In the genomic region with DNA sequence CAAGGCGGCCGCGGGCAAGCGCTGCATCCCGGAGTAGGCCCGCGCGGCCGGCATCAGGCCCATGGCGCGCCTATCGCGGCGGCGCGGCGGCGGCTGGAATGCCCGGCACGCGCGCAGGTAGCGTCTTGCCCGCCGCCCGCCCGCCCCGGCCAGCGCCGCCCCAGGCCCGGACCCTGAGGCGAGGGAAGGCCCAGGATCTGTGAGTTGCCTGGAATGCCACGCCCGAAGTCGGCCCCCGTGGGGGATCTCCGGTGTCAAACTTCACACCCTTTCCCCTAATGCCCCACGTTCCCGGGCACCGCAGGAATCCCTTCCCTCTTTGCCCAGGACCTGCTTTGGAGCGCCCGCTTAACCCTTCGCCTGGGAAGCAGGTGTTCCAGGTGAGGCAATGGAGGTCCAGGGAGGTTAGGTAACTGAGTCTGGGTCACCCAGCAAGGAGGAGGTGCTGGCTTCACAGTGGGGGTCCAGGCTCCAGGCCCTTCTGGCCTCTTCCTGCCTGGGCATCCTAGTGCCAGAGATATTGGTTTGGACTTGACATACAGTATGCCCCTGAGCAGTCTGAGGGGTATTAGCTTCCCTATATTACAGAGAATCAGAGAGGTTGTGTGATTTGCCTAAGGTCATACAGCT, we compare ENCODE assay signal across 1 cellular context.
TF ChIP-seq lines count a peak whose summit lies in the region.

No MANE protein-coding gene starts in this region.

TF ChIP-seq in GM23338, 12 proteins besides CTCF, POLR2A, EP300 and RAD21 (continued from another document):
- TF ChIP-seq, protein P1, sequence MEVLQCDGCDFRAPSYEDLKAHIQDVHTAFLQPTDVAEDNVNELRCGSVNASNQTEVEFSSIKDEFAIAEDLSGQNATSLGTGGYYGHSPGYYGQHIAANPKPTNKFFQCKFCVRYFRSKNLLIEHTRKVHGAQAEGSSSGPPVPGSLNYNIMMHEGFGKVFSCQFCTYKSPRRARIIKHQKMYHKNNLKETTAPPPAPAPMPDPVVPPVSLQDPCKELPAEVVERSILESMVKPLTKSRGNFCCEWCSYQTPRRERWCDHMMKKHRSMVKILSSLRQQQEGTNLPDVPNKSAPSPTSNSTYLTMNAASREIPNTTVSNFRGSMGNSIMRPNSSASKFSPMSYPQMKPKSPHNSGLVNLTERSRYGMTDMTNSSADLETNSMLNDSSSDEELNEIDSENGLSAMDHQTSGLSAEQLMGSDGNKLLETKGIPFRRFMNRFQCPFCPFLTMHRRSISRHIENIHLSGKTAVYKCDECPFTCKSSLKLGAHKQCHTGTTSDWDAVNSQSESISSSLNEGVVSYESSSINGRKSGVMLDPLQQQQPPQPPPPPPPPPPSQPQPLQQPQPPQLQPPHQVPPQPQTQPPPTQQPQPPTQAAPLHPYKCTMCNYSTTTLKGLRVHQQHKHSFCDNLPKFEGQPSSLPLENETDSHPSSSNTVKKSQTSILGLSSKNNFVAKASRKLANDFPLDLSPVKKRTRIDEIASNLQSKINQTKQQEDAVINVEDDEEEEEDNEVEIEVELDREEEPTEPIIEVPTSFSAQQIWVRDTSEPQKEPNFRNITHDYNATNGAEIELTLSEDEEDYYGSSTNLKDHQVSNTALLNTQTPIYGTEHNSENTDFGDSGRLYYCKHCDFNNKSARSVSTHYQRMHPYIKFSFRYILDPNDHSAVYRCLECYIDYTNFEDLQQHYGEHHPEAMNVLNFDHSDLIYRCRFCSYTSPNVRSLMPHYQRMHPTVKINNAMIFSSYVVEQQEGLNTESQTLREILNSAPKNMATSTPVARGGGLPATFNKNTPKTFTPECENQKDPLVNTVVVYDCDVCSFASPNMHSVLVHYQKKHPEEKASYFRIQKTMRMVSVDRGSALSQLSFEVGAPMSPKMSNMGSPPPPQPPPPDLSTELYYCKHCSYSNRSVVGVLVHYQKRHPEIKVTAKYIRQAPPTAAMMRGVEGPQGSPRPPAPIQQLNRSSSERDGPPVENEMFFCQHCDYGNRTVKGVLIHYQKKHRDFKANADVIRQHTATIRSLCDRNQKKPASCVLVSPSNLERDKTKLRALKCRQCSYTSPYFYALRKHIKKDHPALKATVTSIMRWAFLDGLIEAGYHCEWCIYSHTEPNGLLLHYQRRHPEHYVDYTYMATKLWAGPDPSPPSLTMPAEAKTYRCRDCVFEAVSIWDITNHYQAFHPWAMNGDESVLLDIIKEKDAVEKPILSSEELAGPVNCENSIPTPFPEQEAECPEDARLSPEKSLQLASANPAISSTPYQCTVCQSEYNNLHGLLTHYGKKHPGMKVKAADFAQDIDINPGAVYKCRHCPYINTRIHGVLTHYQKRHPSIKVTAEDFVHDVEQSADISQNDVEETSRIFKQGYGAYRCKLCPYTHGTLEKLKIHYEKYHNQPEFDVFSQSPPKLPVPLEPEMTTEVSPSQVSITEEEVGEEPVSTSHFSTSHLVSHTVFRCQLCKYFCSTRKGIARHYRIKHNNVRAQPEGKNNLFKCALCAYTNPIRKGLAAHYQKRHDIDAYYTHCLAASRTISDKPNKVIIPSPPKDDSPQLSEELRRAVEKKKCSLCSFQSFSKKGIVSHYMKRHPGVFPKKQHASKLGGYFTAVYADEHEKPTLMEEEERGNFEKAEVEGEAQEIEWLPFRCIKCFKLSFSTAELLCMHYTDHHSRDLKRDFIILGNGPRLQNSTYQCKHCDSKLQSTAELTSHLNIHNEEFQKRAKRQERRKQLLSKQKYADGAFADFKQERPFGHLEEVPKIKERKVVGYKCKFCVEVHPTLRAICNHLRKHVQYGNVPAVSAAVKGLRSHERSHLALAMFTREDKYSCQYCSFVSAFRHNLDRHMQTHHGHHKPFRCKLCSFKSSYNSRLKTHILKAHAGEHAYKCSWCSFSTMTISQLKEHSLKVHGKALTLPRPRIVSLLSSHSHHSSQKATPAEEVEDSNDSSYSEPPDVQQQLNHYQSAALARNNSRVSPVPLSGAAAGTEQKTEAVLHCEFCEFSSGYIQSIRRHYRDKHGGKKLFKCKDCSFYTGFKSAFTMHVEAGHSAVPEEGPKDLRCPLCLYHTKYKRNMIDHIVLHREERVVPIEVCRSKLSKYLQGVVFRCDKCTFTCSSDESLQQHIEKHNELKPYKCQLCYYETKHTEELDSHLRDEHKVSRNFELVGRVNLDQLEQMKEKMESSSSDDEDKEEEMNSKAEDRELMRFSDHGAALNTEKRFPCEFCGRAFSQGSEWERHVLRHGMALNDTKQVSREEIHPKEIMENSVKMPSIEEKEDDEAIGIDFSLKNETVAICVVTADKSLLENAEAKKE (CRISPR knock-in tag; IDR thresholded peaks at IDR 0.05), result no peak
- TF ChIP-seq JUNB (IDR thresholded peaks at IDR 0.05; ENCODE audit: unreplicated experiment), result no peak
